ENCODE assay signal across 22 cellular contexts in genomic region chr16:72859581-72859980, GRCh38.
A peak's percentile ranks its signal among the peaks of the same experiment; 100 is the strongest.
DNase-seq lines count a peak whose midpoint lies in the region; ATAC-seq and TF ChIP-seq lines count a peak whose summit lies in the region.
"Had no signal": no experiment of that assay in that cellular context is flagged by ENCODE, and none has a peak within 500 bp of the region (broad histone marks: within the 10 kb centered on the region; RNA-seq: fewer than 3 reads in every experiment).

No MANE protein-coding gene starts in this region.

- no peak overlapping the region for H3K9ac ChIP-seq in PC-3 (ENCODE audit: low read length)

- H3K27me3 ChIP-seq in cardiac muscle cell (no peaks in the 10 kb centered on the region), layer of hippocampus (ENCODE audit: control insufficient read depth, insufficient read depth, low read length) (no peaks in the 10 kb centered on the region), prostate gland (replicated peaks; ENCODE audit: insufficient read depth) (no peaks in the 10 kb centered on the region), transverse colon (no peaks in the 10 kb centered on the region), PC-3 (ENCODE audit: low read length) (no peaks in the 10 kb centered on the region)
- H3K27me3 ChIP-seq: colonic mucosa had no signal

- H3K4me2 ChIP-seq in PC-3 (ENCODE audit: low read length) = no peak overlapping the region

- H2AFZ ChIP-seq in PC-3 (ENCODE audit: low read length) = no peak overlapping the region

- POLR2A ChIA-PET in PC-3 (lab: Charles Lee; ENCODE audit: unreplicated experiment) = no interaction called here

- CTCF ChIA-PET in PC-3 (lab: Charles Lee) = no interaction called here

- H3F3A ChIP-seq in PC-3 (ENCODE audit: low read length, unreplicated experiment) = no peaks in the 10 kb centered on the region

- no peaks in the 10 kb centered on the region for H3K36me3 ChIP-seq in cardiac muscle cell
- no peaks in the 10 kb centered on the region for H3K36me3 ChIP-seq in prostate gland
- no peaks in the 10 kb centered on the region for H3K36me3 ChIP-seq in transverse colon
- H3K36me3 ChIP-seq in PC-3 (ENCODE audit: low read depth, low read length) = no peaks in the 10 kb centered on the region
- H3K36me3 ChIP-seq: colonic mucosa, lower lobe of right lung had no signal

- no TSS peak for BruUV-seq in PC-3 (replicated peaks; lab: Mats Ljungman, UMichigan)

- DNase-seq in cardiac muscle cell (ENCODE audit: low read depth in 1 of 2, low spot score in 1 of 2) (no peak), Right ventricle myocardium superior (no peak), prostate gland (ENCODE audit: low spot score) (no peak), transverse colon (no peak), CD1c-positive myeloid dendritic cell (ENCODE audit: extremely low spot score) (no peak), NK-92 (lab: John Stamatoyannopoulos, UW; ENCODE audit: unreplicated experiment) (no peak), PC-3 (no peak)
- DNase-seq: activated CD4-positive, alpha-beta T cell treated with anti-CD3 and anti-CD28 coated beads, Interleukin-2, amount 50 U/mL, for 1 hour; activated CD8-positive, alpha-beta memory T cell treated with anti-CD3 and anti-CD28 coated beads, Interleukin-2, amount 50 U/mL, for 48 hours; activated gamma-delta T cell; amniotic stem cell; colonic mucosa; GF-D8; KBM-7; lower lobe of right lung; natural killer cell; NCI-H510A treated with DMSO at 0.1 percent for 48 hours; retina; T-cell had no signal

- no peak for TF ChIP-seq EP300 in transverse colon (IDR thresholded peaks at IDR 0.05; ENCODE audit: low read depth)

- H4K20me1 ChIP-seq in PC-3 (ENCODE audit: low read length) = no peaks in the 10 kb centered on the region

- H3K9me3 ChIP-seq in cardiac muscle cell (ENCODE audit: low read depth) = no peaks in the 10 kb centered on the region
- H3K9me3 ChIP-seq in prostate gland = no peaks in the 10 kb centered on the region
- H3K9me3 ChIP-seq in transverse colon = no peaks in the 10 kb centered on the region
- H3K9me3 ChIP-seq in PC-3 (ENCODE audit: low read length) = no peaks in the 10 kb centered on the region
- H3K9me3 ChIP-seq: colonic mucosa, lower lobe of right lung had no signal

- TF ChIP-seq CTCF in cardiac muscle cell (IDR thresholded peaks at IDR 0.05; ENCODE audit: low read depth, low read length) (no peak), prostate gland (IDR thresholded peaks at IDR 0.05) (no peak), transverse colon (IDR thresholded peaks at IDR 0.05) (no peak), PC-3 (conservative IDR thresholded peaks at IDR 0.05; ENCODE audit: low read depth, low read length) (no peak)

- intact Hi-C loops in Right ventricle myocardium superior (cut with DNase I) (no loop called here), prostate gland (cut with DNase I) (no loop called here), transverse colon (cut with DNase I; ENCODE audit: low total_unique reads) (no loop called here), PC-3 (cut with micrococcal nuclease) (no loop called here)

- 94% methylated on average over 6 of the region's 6 CpGs for WGBS in prostate gland
- 87 to 93% methylated on average over 5 to 6 of the region's 6 CpGs for WGBS in transverse colon (ENCODE audit: low coverage in 1 of 2), 2 donors

- TF ChIP-seq POLR2A in prostate gland (IDR thresholded peaks at IDR 0.05) (no peak), transverse colon (IDR thresholded peaks at IDR 0.05) (no peak)

- ATAC-seq in Right ventricle myocardium superior (ENCODE audit: poor library complexity) (no peak), PC-3 (no peak)
- ATAC-seq: GM12878, natural killer cell, T-cell had no signal

- H3K9me2 ChIP-seq in PC-3 (replicated peaks; ENCODE audit: low read length) = no peaks in the 10 kb centered on the region

- H3K4me3 ChIP-seq in cardiac muscle cell = no peak overlapping the region
- no peak overlapping the region for H3K4me3 ChIP-seq in prostate gland
- no peak overlapping the region for H3K4me3 ChIP-seq in transverse colon
- no peak overlapping the region for H3K4me3 ChIP-seq in PC-3 (ENCODE audit: low read length)
- H3K4me3 ChIP-seq: colonic mucosa, GM12878, lower lobe of right lung had no signal

- no peaks in the 10 kb centered on the region for H3K79me2 ChIP-seq in PC-3 (ENCODE audit: low read length)

- H3K4me1 ChIP-seq in cardiac muscle cell (ENCODE audit: low read depth) = peaks cover 12% of the 10 kb centered on the region
- H3K4me1 ChIP-seq in prostate gland (replicated peaks) = peaks cover 9% of the 10 kb centered on the region
- H3K4me1 ChIP-seq in transverse colon = peaks cover 0 to 20% (median 0%) of the 10 kb centered on the region in 4 donors
- no peaks in the 10 kb centered on the region for H3K4me1 ChIP-seq in PC-3 (ENCODE audit: insufficient read depth, low read length)
- H3K4me1 ChIP-seq: colonic mucosa had no signal

- H3K27ac ChIP-seq in cardiac muscle cell = peak overlapping the region; percentile 75
- peak overlapping the region; percentile 40 for H3K27ac ChIP-seq in layer of hippocampus (ENCODE audit: low read depth, low read length)
- peak overlapping the region; percentile 59 to 73 for H3K27ac ChIP-seq in prostate gland
- H3K27ac ChIP-seq in transverse colon = peak overlapping the region; percentile 36 to 75 (median 60)
- no peak overlapping the region for H3K27ac ChIP-seq in PC-3 (ENCODE audit: low read length)
- H3K27ac ChIP-seq: 22Rv1, colonic mucosa had no signal

- in situ Hi-C loops in transverse colon (cut with MboI; ENCODE audit: low pct_ligation_motif_present in 1 of 4, low pct_unique_long_range_greater_than_20kb in 1 of 4, low sequenced_read_pairs in 3 of 4) = no loop called here
